In genomic region chr20:13800728-13801134, GRCh38 we compare ENCODE assay signal across 1 cellular context.
A peak's percentile ranks its signal among the peaks of the same experiment; 100 is the strongest.
TF ChIP-seq lines count a peak whose summit lies in the region.

No MANE protein-coding gene starts in this region.

TF ChIP-seq in HepG2, 621 proteins besides CTCF, POLR2A, EP300 and RAD21 (continued from another document and continues in another):
- TF ChIP-seq ARNT2 (CRISPR knock-in tag; IDR thresholded peaks at IDR 0.05; ENCODE audit: low read depth) (peak; percentile 36; the same call in 1 of the 2 replicates), IRF2 (CRISPR knock-in tag; IDR thresholded peaks at IDR 0.05) (peak; percentile 62; the same call in 1 of the 2 replicates), CBFB (CRISPR knock-in tag; IDR thresholded peaks at IDR 0.05) (no peak), FOXJ3 (CRISPR knock-in tag; IDR thresholded peaks at IDR 0.05; ENCODE audit: borderline replicate concordance) (no peak), ZNF777 (CRISPR knock-in tag; IDR thresholded peaks at IDR 0.05) (0 out of 2 replicates have a peak, but pooled peaks have one; percentile 30), CEBPG (CRISPR knock-in tag; IDR thresholded peaks at IDR 0.05) (peak; percentile 45; the same call in 1 of the 2 replicates), MBNL3 (CRISPR knock-in tag; conservative IDR thresholded peaks at IDR 0.05) (no peak), ZNF484 (CRISPR knock-in tag; IDR thresholded peaks at IDR 0.05; ENCODE audit: borderline replicate concordance, low read depth) (no peak), ZKSCAN1 (IDR thresholded peaks at IDR 0.05; ENCODE audit: low read length) (no peak), ZSCAN25 (CRISPR knock-in tag; IDR thresholded peaks at IDR 0.05) (0 out of 2 replicates have a peak, but pooled peaks have one; percentile 37), ZSCAN21 (CRISPR knock-in tag; IDR thresholded peaks at IDR 0.05; ENCODE audit: borderline replicate concordance) (peak; percentile 40; the same call in 1 of the 2 replicates), MAZ (IDR thresholded peaks at IDR 0.05; ENCODE audit: borderline replicate concordance, low read depth, low read length) (peak; percentile 52; the same call in 1 of the 2 replicates), MAZ (CRISPR knock-in tag; IDR thresholded peaks at IDR 0.05; ENCODE audit: low read depth) (no peak), SOX6 (IDR thresholded peaks at IDR 0.05) (no peak), SOX6 (CRISPR knock-in tag; IDR thresholded peaks at IDR 0.05) (0 out of 2 replicates have a peak, but pooled peaks have one; percentile 10), ISX (CRISPR knock-in tag; conservative IDR thresholded peaks at IDR 0.05) (no peak), RXRB (CRISPR knock-in tag; IDR thresholded peaks at IDR 0.05; ENCODE audit: borderline replicate concordance) (peak; percentile 66; the same call in 1 of the 2 replicates), ZNF264 (CRISPR knock-in tag; IDR thresholded peaks at IDR 0.05) (peak; percentile 66; the same call in 1 of the 2 replicates), KMT2A (CRISPR knock-in tag; IDR thresholded peaks at IDR 0.05) (peak; percentile 90), TP53 (CRISPR knock-in tag; conservative IDR thresholded peaks at IDR 0.05) (peak; percentile 92; the same call in 1 of the 2 replicates), HNF4G (IDR thresholded peaks at IDR 0.05; ENCODE audit: borderline replicate concordance, low read depth, low read length) (peak; percentile 49; the same call in 1 of the 2 replicates), HNF4G (CRISPR knock-in tag; IDR thresholded peaks at IDR 0.05; ENCODE audit: borderline replicate concordance, low read depth) (no peak), ZNF44 (CRISPR knock-in tag; IDR thresholded peaks at IDR 0.05) (no peak), DMTF1 (CRISPR knock-in tag; IDR thresholded peaks at IDR 0.05) (no peak), ADNP (CRISPR knock-in tag; IDR thresholded peaks at IDR 0.05) (no peak), ZNF30 (CRISPR knock-in tag; IDR thresholded peaks at IDR 0.05) (no peak), ZNF749 (CRISPR knock-in tag; IDR thresholded peaks at IDR 0.05; ENCODE audit: borderline replicate concordance) (peak; percentile 52; the same call in 1 of the 2 replicates), RBM22 (optimal IDR thresholded peaks at IDR 0.05; ENCODE audit: low read length) (peak; percentile 79), ZNF557 (CRISPR knock-in tag; IDR thresholded peaks at IDR 0.05) (peak; percentile 72; the same call in 1 of the 2 replicates), ZNF432 (CRISPR knock-in tag; IDR thresholded peaks at IDR 0.05; ENCODE audit: borderline replicate concordance) (no peak), ZNF543 (CRISPR knock-in tag; IDR thresholded peaks at IDR 0.05) (peak; percentile 34; the same call in 1 of the 2 replicates), STAG1 (CRISPR knock-in tag; IDR thresholded peaks at IDR 0.05) (0 out of 2 replicates have a peak, but pooled peaks have one; percentile 11), KLF13 (CRISPR knock-in tag; IDR thresholded peaks at IDR 0.05) (no peak), GATAD2A (CRISPR knock-in tag; IDR thresholded peaks at IDR 0.05) (peak; percentile 67), NR2F1 (CRISPR knock-in tag; IDR thresholded peaks at IDR 0.05) (no peak), SYNCRIP (IDR thresholded peaks at IDR 0.05; ENCODE audit: insufficient read depth, low read depth, low read length) (no peak), ZNF746 (CRISPR knock-in tag; IDR thresholded peaks at IDR 0.05) (no peak), EZH2 (conservative IDR thresholded peaks at IDR 0.05; ENCODE audit: low read depth, low read length) (no peak), MED8 (CRISPR knock-in tag; IDR thresholded peaks at IDR 0.05; ENCODE audit: insufficient replicate concordance) (no peak), ZFAT (CRISPR knock-in tag; conservative IDR thresholded peaks at IDR 0.05) (no peak), ZNF616 (CRISPR knock-in tag; IDR thresholded peaks at IDR 0.05; ENCODE audit: low read depth) (peak; percentile 58; the same call in 1 of the 2 replicates), HDAC1 (CRISPR knock-in tag; IDR thresholded peaks at IDR 0.05) (peak; percentile 61; the same call in 1 of the 2 replicates), KLF16 (CRISPR knock-in tag; IDR thresholded peaks at IDR 0.05) (no peak), ZNF160 (CRISPR knock-in tag; IDR thresholded peaks at IDR 0.05) (peak; percentile 25; the same call in 1 of the 2 replicates), KAT7 (CRISPR knock-in tag; IDR thresholded peaks at IDR 0.05; ENCODE audit: borderline replicate concordance) (0 out of 2 replicates have a peak, but pooled peaks have one; percentile 33)
- TF ChIP-seq, protein P1, sequence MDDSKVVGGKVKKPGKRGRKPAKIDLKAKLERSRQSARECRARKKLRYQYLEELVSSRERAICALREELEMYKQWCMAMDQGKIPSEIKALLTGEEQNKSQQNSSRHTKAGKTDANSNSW (CRISPR knock-in tag; IDR thresholded peaks at IDR 0.05; ENCODE audit: borderline replicate concordance), result no peak
- TF ChIP-seq, protein P2, sequence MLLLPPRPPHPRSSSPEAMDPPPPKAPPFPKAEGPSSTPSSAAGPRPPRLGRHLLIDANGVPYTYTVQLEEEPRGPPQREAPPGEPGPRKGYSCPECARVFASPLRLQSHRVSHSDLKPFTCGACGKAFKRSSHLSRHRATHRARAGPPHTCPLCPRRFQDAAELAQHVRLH (CRISPR knock-in tag; IDR thresholded peaks at IDR 0.05; ENCODE audit: borderline replicate concordance, low read depth), result 0 out of 2 replicates have a peak, but pooled peaks have one; percentile 28
- TF ChIP-seq, protein P3, sequence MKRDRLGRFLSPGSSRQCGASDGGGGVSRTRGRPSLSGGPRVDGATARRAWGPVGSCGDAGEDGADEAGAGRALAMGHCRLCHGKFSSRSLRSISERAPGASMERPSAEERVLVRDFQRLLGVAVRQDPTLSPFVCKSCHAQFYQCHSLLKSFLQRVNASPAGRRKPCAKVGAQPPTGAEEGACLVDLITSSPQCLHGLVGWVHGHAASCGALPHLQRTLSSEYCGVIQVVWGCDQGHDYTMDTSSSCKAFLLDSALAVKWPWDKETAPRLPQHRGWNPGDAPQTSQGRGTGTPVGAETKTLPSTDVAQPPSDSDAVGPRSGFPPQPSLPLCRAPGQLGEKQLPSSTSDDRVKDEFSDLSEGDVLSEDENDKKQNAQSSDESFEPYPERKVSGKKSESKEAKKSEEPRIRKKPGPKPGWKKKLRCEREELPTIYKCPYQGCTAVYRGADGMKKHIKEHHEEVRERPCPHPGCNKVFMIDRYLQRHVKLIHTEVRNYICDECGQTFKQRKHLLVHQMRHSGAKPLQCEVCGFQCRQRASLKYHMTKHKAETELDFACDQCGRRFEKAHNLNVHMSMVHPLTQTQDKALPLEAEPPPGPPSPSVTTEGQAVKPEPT (CRISPR knock-in tag; IDR thresholded peaks at IDR 0.05; ENCODE audit: low read depth), result 0 out of 2 replicates have a peak, but pooled peaks have one; percentile 64
- TF ChIP-seq, protein P4, sequence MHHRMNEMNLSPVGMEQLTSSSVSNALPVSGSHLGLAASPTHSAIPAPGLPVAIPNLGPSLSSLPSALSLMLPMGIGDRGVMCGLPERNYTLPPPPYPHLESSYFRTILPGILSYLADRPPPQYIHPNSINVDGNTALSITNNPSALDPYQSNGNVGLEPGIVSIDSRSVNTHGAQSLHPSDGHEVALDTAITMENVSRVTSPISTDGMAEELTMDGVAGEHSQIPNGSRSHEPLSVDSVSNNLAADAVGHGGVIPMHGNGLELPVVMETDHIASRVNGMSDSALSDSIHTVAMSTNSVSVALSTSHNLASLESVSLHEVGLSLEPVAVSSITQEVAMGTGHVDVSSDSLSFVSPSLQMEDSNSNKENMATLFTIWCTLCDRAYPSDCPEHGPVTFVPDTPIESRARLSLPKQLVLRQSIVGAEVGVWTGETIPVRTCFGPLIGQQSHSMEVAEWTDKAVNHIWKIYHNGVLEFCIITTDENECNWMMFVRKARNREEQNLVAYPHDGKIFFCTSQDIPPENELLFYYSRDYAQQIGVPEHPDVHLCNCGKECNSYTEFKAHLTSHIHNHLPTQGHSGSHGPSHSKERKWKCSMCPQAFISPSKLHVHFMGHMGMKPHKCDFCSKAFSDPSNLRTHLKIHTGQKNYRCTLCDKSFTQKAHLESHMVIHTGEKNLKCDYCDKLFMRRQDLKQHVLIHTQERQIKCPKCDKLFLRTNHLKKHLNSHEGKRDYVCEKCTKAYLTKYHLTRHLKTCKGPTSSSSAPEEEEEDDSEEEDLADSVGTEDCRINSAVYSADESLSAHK (CRISPR knock-in tag; IDR thresholded peaks at IDR 0.05; ENCODE audit: borderline replicate concordance), result no peak
- TF ChIP-seq, protein P5, sequence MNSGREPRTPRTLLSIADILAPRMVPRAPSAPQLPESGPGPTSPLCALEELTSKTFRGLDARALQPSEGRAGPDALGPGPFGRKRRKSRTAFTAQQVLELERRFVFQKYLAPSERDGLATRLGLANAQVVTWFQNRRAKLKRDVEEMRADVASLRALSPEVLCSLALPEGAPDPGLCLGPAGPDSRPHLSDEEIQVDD (CRISPR knock-in tag; IDR thresholded peaks at IDR 0.05; ENCODE audit: borderline replicate concordance), result no peak
- TF ChIP-seq, protein P6, sequence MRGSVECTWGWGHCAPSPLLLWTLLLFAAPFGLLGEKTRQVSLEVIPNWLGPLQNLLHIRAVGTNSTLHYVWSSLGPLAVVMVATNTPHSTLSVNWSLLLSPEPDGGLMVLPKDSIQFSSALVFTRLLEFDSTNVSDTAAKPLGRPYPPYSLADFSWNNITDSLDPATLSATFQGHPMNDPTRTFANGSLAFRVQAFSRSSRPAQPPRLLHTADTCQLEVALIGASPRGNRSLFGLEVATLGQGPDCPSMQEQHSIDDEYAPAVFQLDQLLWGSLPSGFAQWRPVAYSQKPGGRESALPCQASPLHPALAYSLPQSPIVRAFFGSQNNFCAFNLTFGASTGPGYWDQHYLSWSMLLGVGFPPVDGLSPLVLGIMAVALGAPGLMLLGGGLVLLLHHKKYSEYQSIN (CRISPR knock-in tag; IDR thresholded peaks at IDR 0.05; ENCODE audit: borderline replicate concordance), result no peak
- TF ChIP-seq, protein P7, sequence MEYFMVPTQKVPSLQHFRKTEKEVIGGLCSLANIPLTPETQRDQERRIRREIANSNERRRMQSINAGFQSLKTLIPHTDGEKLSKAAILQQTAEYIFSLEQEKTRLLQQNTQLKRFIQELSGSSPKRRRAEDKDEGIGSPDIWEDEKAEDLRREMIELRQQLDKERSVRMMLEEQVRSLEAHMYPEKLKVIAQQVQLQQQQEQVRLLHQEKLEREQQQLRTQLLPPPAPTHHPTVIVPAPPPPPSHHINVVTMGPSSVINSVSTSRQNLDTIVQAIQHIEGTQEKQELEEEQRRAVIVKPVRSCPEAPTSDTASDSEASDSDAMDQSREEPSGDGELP (IDR thresholded peaks at IDR 0.05; ENCODE audit: borderline replicate concordance, low read depth), result peak; percentile 97
- TF ChIP-seq, protein P8, sequence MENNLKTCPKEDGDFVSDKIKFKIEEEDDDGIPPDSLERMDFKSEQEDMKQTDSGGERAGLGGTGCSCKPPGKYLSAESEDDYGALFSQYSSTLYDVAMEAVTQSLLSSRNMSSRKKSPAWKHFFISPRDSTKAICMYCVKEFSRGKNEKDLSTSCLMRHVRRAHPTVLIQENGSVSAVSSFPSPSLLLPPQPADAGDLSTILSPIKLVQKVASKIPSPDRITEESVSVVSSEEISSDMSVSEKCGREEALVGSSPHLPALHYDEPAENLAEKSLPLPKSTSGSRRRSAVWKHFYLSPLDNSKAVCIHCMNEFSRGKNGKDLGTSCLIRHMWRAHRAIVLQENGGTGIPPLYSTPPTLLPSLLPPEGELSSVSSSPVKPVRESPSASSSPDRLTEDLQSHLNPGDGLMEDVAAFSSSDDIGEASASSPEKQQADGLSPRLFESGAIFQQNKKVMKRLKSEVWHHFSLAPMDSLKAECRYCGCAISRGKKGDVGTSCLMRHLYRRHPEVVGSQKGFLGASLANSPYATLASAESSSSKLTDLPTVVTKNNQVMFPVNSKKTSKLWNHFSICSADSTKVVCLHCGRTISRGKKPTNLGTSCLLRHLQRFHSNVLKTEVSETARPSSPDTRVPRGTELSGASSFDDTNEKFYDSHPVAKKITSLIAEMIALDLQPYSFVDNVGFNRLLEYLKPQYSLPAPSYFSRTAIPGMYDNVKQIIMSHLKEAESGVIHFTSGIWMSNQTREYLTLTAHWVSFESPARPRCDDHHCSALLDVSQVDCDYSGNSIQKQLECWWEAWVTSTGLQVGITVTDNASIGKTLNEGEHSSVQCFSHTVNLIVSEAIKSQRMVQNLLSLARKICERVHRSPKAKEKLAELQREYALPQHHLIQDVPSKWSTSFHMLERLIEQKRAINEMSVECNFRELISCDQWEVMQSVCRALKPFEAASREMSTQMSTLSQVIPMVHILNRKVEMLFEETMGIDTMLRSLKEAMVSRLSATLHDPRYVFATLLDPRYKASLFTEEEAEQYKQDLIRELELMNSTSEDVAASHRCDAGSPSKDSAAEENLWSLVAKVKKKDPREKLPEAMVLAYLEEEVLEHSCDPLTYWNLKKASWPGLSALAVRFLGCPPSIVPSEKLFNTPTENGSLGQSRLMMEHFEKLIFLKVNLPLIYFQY (CRISPR knock-in tag; IDR thresholded peaks at IDR 0.05; ENCODE audit: borderline replicate concordance), result 0 out of 2 replicates have a peak, but pooled peaks have one; percentile 25
- TF ChIP-seq, protein P9, sequence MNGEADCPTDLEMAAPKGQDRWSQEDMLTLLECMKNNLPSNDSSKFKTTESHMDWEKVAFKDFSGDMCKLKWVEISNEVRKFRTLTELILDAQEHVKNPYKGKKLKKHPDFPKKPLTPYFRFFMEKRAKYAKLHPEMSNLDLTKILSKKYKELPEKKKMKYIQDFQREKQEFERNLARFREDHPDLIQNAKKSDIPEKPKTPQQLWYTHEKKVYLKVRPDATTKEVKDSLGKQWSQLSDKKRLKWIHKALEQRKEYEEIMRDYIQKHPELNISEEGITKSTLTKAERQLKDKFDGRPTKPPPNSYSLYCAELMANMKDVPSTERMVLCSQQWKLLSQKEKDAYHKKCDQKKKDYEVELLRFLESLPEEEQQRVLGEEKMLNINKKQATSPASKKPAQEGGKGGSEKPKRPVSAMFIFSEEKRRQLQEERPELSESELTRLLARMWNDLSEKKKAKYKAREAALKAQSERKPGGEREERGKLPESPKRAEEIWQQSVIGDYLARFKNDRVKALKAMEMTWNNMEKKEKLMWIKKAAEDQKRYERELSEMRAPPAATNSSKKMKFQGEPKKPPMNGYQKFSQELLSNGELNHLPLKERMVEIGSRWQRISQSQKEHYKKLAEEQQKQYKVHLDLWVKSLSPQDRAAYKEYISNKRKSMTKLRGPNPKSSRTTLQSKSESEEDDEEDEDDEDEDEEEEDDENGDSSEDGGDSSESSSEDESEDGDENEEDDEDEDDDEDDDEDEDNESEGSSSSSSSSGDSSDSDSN (CRISPR knock-in tag; IDR thresholded peaks at IDR 0.05), result peak; percentile 58
